In genomic region chr17:7351665-7352558, GRCh38 we compare ENCODE assay signal across 8 cellular contexts.
DNase-seq lines count a peak whose midpoint lies in the region; TF ChIP-seq lines count a peak whose summit lies in the region.

Gene KCTD11 (plus strand): TSS chr17:7352162.

- CTCF ChIA-PET in HEK293T (lab: Yijun Ruan, JAX), result no interaction called here

- H3K4me3 ChIP-seq in GM12865 (ENCODE audit: low read depth, low read length) (peak within 1 kb of the TSS; percentile 73), choroid plexus epithelial cell (ENCODE audit: low read depth, low read length) (peak within 1 kb of the TSS; percentile 83)

- DNase-seq in GM12865 (ENCODE audit: low read depth), result peak; percentile 94
- DNase-seq in HEK293T (ENCODE audit: extremely low spot score), result peak; percentile 80
- peak; percentile 51 for DNase-seq in NCI-H1105 (lab: John Stamatoyannopoulos, UW)
- peak; percentile 39 to 68 for DNase-seq in activated CD4-positive, alpha-beta T cell treated with anti-CD3 and anti-CD28 coated beads for 24 hours (ENCODE audit: low read depth in 2 of 2)
- peak; percentile 90 for DNase-seq in choroid plexus epithelial cell (ENCODE audit: low read depth)
- peak; percentile 74 for DNase-seq in stimulated activated CD4-positive, alpha-beta T cell treated with anti-CD3 and anti-CD28 coated beads, Interleukin-1b, Interleukin-23, amount 100 ng/mL, for 48 hours
- no peak for DNase-seq in NCI-H187 (lab: John Stamatoyannopoulos, UW)

- TF ChIP-seq CTCF in GM12865 (IDR thresholded peaks at IDR 0.05; ENCODE audit: insufficient read depth, low read depth, low read length, missing control alignments), result peak; percentile 66
- peak; percentile 72 for TF ChIP-seq CTCF in choroid plexus epithelial cell (conservative IDR thresholded peaks at IDR 0.05; ENCODE audit: low read depth, low read length)

- H3K27ac ChIP-seq in layer of hippocampus (ENCODE audit: low read depth, low read length), result peak within 1 kb of the TSS; percentile 96

- POLR2A ChIA-PET in HEK293T (lab: Yijun Ruan, JAX), result interaction anchor here (0.6 to 2.0 kb wide), 9 partner anchors 10 to 209 kb away, joined by 3 to 14 read pairs (median 4); partner anchors contain the start of genes NEURL4 and TMEM256

- H3K27me3 ChIP-seq in layer of hippocampus (ENCODE audit: control insufficient read depth, insufficient read depth, low read length), result peaks cover 2% of the 10 kb centered on the region

TF ChIP-seq in HEK293T, 16 proteins besides CTCF, POLR2A, EP300 and RAD21:
- no peak for TF ChIP-seq FOXK2 (IDR thresholded peaks at IDR 0.05)
- no peak for TF ChIP-seq ARNT (IDR thresholded peaks at IDR 0.05)
- no peak for TF ChIP-seq CTBP1 (IDR thresholded peaks at IDR 0.05; ENCODE audit: borderline replicate concordance)
- no peak for TF ChIP-seq FOXM1 (IDR thresholded peaks at IDR 0.05; ENCODE audit: borderline replicate concordance)
- TF ChIP-seq PKNOX1 (IDR thresholded peaks at IDR 0.05), result no peak
- TF ChIP-seq HDGF (IDR thresholded peaks at IDR 0.05; ENCODE audit: borderline replicate concordance), result no peak
- no peak for TF ChIP-seq TARDBP (IDR thresholded peaks at IDR 0.05)
- no peak for TF ChIP-seq ELF4 (IDR thresholded peaks at IDR 0.05)
- no peak for TF ChIP-seq ZNF384 (IDR thresholded peaks at IDR 0.05)
- TF ChIP-seq SUZ12 (IDR thresholded peaks at IDR 0.05), result no peak
- no peak for TF ChIP-seq FOXA1 (IDR thresholded peaks at IDR 0.05)
- no peak for TF ChIP-seq SP1 (IDR thresholded peaks at IDR 0.05)
- TF ChIP-seq LEF1 (IDR thresholded peaks at IDR 0.05; ENCODE audit: borderline replicate concordance), result no peak
- TF ChIP-seq BHLHE40 (IDR thresholded peaks at IDR 0.05; ENCODE audit: borderline replicate concordance), result no peak
- no peak for TF ChIP-seq NFRKB (IDR thresholded peaks at IDR 0.05)
- TF ChIP-seq L3MBTL2 (conservative IDR thresholded peaks at IDR 0.05), result no peak

Comparison
In these comparisons a context has a peak if more than half of its experiments do, and no peak if none do; other contexts are left out.
1. DNase-seq: peak in GM12865 (single experiment), HEK293T (single experiment), NCI-H1105 (single experiment), activated CD4-positive, alpha-beta T cell treated with anti-CD3 and anti-CD28 coated beads for 24 hours (2 of 2), choroid plexus epithelial cell (single experiment) and stimulated activated CD4-positive, alpha-beta T cell treated with anti-CD3 and anti-CD28 coated beads, Interleukin-1b, Interleukin-23, amount 100 ng/mL, for 48 hours (single experiment); none in NCI-H187 (0 of 2).